Comparison of ENCODE assay signal across 17 cellular contexts in the genomic region with DNA sequence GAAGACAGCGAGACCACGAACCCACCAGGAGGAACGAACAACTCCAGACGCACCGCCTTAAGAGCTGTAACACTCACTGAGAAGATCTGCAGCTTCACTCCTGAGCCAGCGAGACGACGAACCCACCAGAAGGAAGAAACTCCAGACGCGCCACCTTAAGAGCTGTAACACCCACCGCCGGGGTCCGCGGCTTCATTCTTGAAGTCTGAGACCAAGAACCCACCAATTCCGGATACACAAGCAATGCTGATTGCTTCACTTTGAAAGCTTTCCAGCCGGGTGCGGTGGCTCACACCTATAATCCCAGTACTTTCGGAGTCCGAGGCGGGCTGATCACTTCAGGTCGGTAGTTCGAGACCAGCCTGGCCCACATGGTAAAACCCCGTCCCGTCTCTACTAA.
"Had no signal": no experiment of that assay in that cellular context is flagged by ENCODE, and none has a peak within 500 bp of the region (broad histone marks: within the 10 kb centered on the region; RNA-seq: fewer than 3 reads in every experiment).

No MANE protein-coding gene starts in this region.

- H3K4me3 ChIP-seq: coronary artery, dorsolateral prefrontal cortex, esophagus muscularis mucosa, gastroesophageal sphincter, heart left ventricle, left lung, lower lobe of right lung, mucosa of descending colon had no signal

- H3K4me1 ChIP-seq: esophagus muscularis mucosa, foreskin keratinocyte, gastroesophageal sphincter, heart left ventricle, left lung, lower lobe of right lung had no signal

- H3K9me3 ChIP-seq: esophagus muscularis mucosa, gastroesophageal sphincter, heart left ventricle, left lung, lower lobe of right lung, mucosa of descending colon had no signal

- H3K36me3 Mint-ChIP-seq: mesothelial cell of epicardium had no signal

- H3K36me3 ChIP-seq: esophagus muscularis mucosa, gastroesophageal sphincter, heart left ventricle, left lung, lower lobe of right lung had no signal

- H3K27ac Mint-ChIP-seq: mesothelial cell of epicardium had no signal

- ATAC-seq: foreskin keratinocyte, gastroesophageal sphincter, heart left ventricle, left cardiac atrium, left lung, left ventricle myocardium superior, lower lobe of right lung, mucosa of descending colon had no signal

- H3K4me3 Mint-ChIP-seq: mesothelial cell of epicardium had no signal

- DNase-seq: dermis blood vessel endothelial cell; dorsolateral prefrontal cortex; effector CD4-positive, alpha-beta T cell; effector memory CD4-positive, alpha-beta T cell; foreskin keratinocyte; heart left ventricle; hippocampal formation; left cardiac atrium; left ventricle myocardium superior; lower lobe of right lung; mesenchymal stem cell; mucosa of descending colon had no signal

- H3K27me3 ChIP-seq: dorsolateral prefrontal cortex, esophagus muscularis mucosa, foreskin keratinocyte, heart left ventricle, left lung had no signal

- H3K27ac ChIP-seq: coronary artery, dorsolateral prefrontal cortex, esophagus muscularis mucosa, foreskin keratinocyte, gastroesophageal sphincter, heart left ventricle, left lung, lower lobe of right lung had no signal
